1 cellular context compared by ENCODE assay signal in the genomic region with DNA sequence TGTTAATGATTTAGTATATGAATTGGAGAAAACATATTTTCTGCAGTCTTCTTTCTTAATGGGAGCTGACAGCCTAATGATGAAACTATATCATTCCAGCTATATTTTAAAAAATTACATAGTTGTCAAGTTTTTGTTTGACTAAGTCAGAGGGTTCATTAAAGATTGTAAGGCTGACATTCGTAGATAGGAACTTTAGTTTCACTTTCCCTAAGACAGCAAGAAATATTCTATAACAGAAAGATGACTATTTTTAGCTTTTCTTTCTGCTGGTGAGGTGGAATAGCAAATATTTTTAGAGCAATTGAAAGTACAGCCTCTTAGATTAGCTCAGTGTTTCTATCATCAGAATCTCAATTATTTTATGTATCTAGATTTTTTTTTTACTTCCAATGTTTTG.
TF ChIP-seq lines count a peak whose summit lies in the region.

No MANE protein-coding gene starts in this region.

TF ChIP-seq in GM12878, 131 proteins besides CTCF, POLR2A, EP300 and RAD21 (continued from another document):
- TF ChIP-seq, protein P1, sequence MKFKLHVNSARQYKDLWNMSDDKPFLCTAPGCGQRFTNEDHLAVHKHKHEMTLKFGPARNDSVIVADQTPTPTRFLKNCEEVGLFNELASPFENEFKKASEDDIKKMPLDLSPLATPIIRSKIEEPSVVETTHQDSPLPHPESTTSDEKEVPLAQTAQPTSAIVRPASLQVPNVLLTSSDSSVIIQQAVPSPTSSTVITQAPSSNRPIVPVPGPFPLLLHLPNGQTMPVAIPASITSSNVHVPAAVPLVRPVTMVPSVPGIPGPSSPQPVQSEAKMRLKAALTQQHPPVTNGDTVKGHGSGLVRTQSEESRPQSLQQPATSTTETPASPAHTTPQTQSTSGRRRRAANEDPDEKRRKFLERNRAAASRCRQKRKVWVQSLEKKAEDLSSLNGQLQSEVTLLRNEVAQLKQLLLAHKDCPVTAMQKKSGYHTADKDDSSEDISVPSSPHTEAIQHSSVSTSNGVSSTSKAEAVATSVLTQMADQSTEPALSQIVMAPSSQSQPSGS (IDR thresholded peaks at IDR 0.05; ENCODE audit: low read length): 0 out of 2 replicates have a peak, but pooled peaks have one; percentile 16
- peak; percentile 87 for TF ChIP-seq MEF2A (IDR thresholded peaks at IDR 0.05; ENCODE audit: insufficient read depth, low read depth, low read length)
TF ChIP-seq in GM12878: peak in this region for 7.
